ENCODE assay signal across 8 cellular contexts in genomic region chr17:45293413-45294211, GRCh38. TPM values are rescaled to one million over a fixed set of nuclear protein-coding genes. Genes with fewer than 3 reads are reported as not detected.
DNase-seq lines count a peak whose midpoint lies in the region; ATAC-seq, FAIRE-seq and TF ChIP-seq lines count a peak whose summit lies in the region.
"Had no signal": no experiment of that assay in that cellular context is flagged by ENCODE, and none has a peak within 500 bp of the region (broad histone marks: within the 10 kb centered on the region; RNA-seq: fewer than 3 reads in every experiment).

No MANE protein-coding gene starts in this region.

- no peak overlapping the region for H2AFZ ChIP-seq in astrocyte (ENCODE audit: low read depth, low read length)

- no peaks in the 10 kb centered on the region for H3K27me3 Mint-ChIP-seq in astrocyte (ENCODE audit: low read depth, unreplicated experiment)

- peak overlapping the region; percentile 34 for H3K9ac ChIP-seq in astrocyte (ENCODE audit: low read length)
- peak overlapping the region; percentile 21 for H3K9ac ChIP-seq in rectal smooth muscle tissue (ENCODE audit: low read length)

- no peaks in the 10 kb centered on the region for H3K27me3 ChIP-seq in astrocyte (ENCODE audit: insufficient read depth, low read length)
- no peaks in the 10 kb centered on the region for H3K27me3 ChIP-seq in rectal smooth muscle tissue (ENCODE audit: control insufficient read depth, insufficient read depth, low read length)

- H3K36me3 Mint-ChIP-seq in astrocyte (ENCODE audit: low read depth, unreplicated experiment), result peaks cover 27% of the 10 kb centered on the region

- no peaks in the 10 kb centered on the region for H3K9me3 Mint-ChIP-seq in astrocyte (ENCODE audit: unreplicated experiment)

- peak overlapping the region; percentile 66 for H3K4me3 Mint-ChIP-seq in astrocyte (ENCODE audit: unreplicated experiment)

- H3K36me3 ChIP-seq in astrocyte (ENCODE audit: insufficient read depth, low read length) (peaks cover 5% of the 10 kb centered on the region), rectal smooth muscle tissue (ENCODE audit: control insufficient read depth, insufficient read depth, low read length) (peaks cover 18% of the 10 kb centered on the region)

- peak overlapping the region; percentile 61 for H3K4me2 ChIP-seq in astrocyte (ENCODE audit: low read length)

- peaks cover 57% of the 10 kb centered on the region for H3K4me1 Mint-ChIP-seq in astrocyte (ENCODE audit: low read depth, unreplicated experiment)

- H3K4me1 ChIP-seq in astrocyte (ENCODE audit: insufficient read depth, low read length), result peaks cover 45% of the 10 kb centered on the region
- H3K4me1 ChIP-seq in rectal smooth muscle tissue (ENCODE audit: control insufficient read depth, insufficient read depth, low read length), result peaks cover 91% of the 10 kb centered on the region

- TF ChIP-seq CTCF in astrocyte (IDR thresholded peaks at IDR 0.05; ENCODE audit: insufficient read depth, low read depth, low read length), result no peak

- H3K27ac Mint-ChIP-seq in astrocyte (ENCODE audit: unreplicated experiment), result peak overlapping the region; percentile 89

- H3K4me3 ChIP-seq in astrocyte (ENCODE audit: insufficient read depth, low read depth, low read length), result no peak overlapping the region
- peak overlapping the region; percentile 35 for H3K4me3 ChIP-seq in rectal smooth muscle tissue (ENCODE audit: low read length)

- H3K79me2 ChIP-seq in astrocyte (ENCODE audit: insufficient read depth, low read length), result peaks cover 90% of the 10 kb centered on the region

- FAIRE-seq in astrocyte (lab: Jason Lieb, UNC), result peak; percentile 85

- H4K20me1 ChIP-seq in astrocyte (ENCODE audit: insufficient read depth, low read length), result peaks cover 90% of the 10 kb centered on the region

- DNase-seq in GM03348 (ENCODE audit: low spot score) (peak; percentile 85), NCI-H2196 treated with DMSO at 0.1 percent for 48 hours (lab: John Stamatoyannopoulos, UW; ENCODE audit: unreplicated experiment) (peak; percentile 62), astrocyte (ENCODE audit: low read depth) (peak; percentile 86), hepatic stellate cell (ENCODE audit: low spot score) (peak; percentile 77), NCI-H774 (lab: John Stamatoyannopoulos, UW) (no peak)

- H3K9me3 ChIP-seq in astrocyte (ENCODE audit: insufficient read depth, low read depth, low read length), result no peaks in the 10 kb centered on the region

- peak overlapping the region; percentile 49 for H3K27ac ChIP-seq in astrocyte (ENCODE audit: low read depth, low read length)
- peak overlapping the region; percentile 92 for H3K27ac ChIP-seq in rectal smooth muscle tissue (ENCODE audit: low read depth, low read length)

- no peak for ATAC-seq in GM19035 (IDR thresholded peaks at IDR 0.05; ENCODE audit: unreplicated experiment)

RNA-seq across cellular contexts. Expression of gene MAP3K14, which starts 23.2 kb away (rescaled TPM):
- 10.8 and 11.0 TPM in 2 replicates for total RNA-seq in astrocyte

RNA-seq across cellular contexts. Expression of gene SPATA32, which starts 31.7 kb away (rescaled TPM):
- total RNA-seq in astrocyte, result not detected in 2 replicates
- total RNA-seq: urinary bladder had no signal
